ENCODE assay signal across 9 cellular contexts in the genomic region with DNA sequence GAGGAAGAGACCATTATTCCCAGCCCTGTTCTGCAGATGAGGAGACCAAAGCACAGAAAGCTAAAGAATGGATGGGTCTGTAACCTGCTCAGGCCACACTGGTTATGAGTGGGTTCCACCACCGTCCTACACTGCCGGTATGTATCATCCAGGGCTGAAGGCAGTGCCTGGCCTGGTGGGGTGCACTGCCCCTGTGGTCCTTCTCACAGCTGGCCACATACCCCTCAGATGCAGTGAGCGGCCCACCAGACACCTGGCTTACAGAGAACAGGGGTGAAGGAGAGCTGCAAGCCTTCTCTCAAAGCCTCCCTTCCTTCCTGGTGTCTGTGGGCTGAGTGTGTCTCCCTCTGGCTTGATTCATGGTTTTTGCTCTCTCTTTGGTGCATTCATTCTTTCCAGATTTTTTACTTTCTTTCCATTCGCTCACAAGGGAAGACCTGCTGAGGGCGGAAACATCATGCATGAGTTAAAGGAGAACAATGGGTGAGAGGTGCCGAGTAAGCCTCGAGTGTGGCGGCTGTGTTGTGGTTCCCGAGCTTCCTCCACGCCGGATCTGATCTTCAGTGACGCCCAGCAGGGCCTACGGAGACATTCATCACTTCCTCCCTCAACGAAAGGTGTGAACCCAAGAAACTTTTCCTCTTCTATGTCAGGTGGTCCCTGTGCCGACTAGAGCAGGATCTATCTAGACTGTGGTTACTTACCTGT.
DNase-seq lines count a peak whose midpoint lies in the region; TF ChIP-seq lines count a peak whose summit lies in the region.
"Had no signal": no experiment of that assay in that cellular context is flagged by ENCODE, and none has a peak within 500 bp of the region (broad histone marks: within the 10 kb centered on the region; RNA-seq: fewer than 3 reads in every experiment).

No MANE protein-coding gene starts in this region.

- H3K4me1 ChIP-seq in DOHH2 (ENCODE audit: control insufficient read depth, low read length) = peaks cover 87% of the 10 kb centered on the region

- H3K4me2 ChIP-seq in DOHH2 (ENCODE audit: low read length) = peak overlapping the region; percentile 60

- no peaks in the 10 kb centered on the region for H3K9me3 ChIP-seq in DOHH2 (ENCODE audit: control insufficient read depth, insufficient read depth, low read length)

- DNase-seq in activated CD8-positive, alpha-beta memory T cell treated with anti-CD3 and anti-CD28 coated beads for 24 hours = peak; percentile 87
- peak; percentile 82 for DNase-seq in effector CD4-positive, alpha-beta T cell
- peak; percentile 54 to 84 (median 69) for DNase-seq in stimulated activated CD4-positive, alpha-beta T cell treated with anti-CD3 and anti-CD28 coated beads, TNF-alpha, amount 100 ng/mL, for 24 hours (ENCODE audit: low read depth in 3 of 3)
- no peak for DNase-seq in NCI-H1105 treated with DMSO at 0.1 percent for 48 hours (lab: John Stamatoyannopoulos, UW)
- no peak for DNase-seq in NCI-H510A treated with DMSO at 0.1 percent for 48 hours (lab: John Stamatoyannopoulos, UW)
- DNase-seq in posterior cingulate gyrus = no peak
- DNase-seq in SW480 (ENCODE audit: low spot score) = no peak
- DNase-seq: NCI-H1694 treated with DMSO at 0.1 percent for 48 hours had no signal

- peak overlapping the region; percentile 55 for H3K27ac ChIP-seq in DOHH2 (ENCODE audit: low read depth, low read length)

- no peaks in the 10 kb centered on the region for H3K79me2 ChIP-seq in DOHH2 (ENCODE audit: control insufficient read depth, low read length)

- no peaks in the 10 kb centered on the region for H3F3A ChIP-seq in DOHH2 (ENCODE audit: control insufficient read depth, insufficient read depth)

- peak overlapping the region; percentile 29 for H3K4me3 ChIP-seq in DOHH2 (ENCODE audit: low read length)

- H3K27me3 ChIP-seq in DOHH2 (ENCODE audit: control insufficient read depth, low read length) = no peaks in the 10 kb centered on the region

- H3K9me2 ChIP-seq in DOHH2 (replicated peaks; ENCODE audit: control insufficient read depth, low read length) = no peaks in the 10 kb centered on the region

- no peaks in the 10 kb centered on the region for H3K36me3 ChIP-seq in DOHH2 (ENCODE audit: control insufficient read depth, low read length)

- no peak for TF ChIP-seq CTCF in DOHH2 (IDR thresholded peaks at IDR 0.05; ENCODE audit: low read depth, low read length, poor library complexity, severe bottlenecking)

- intact Hi-C loops in posterior cingulate gyrus (cut with DNase I) = no loop called here

- H4K20me1 ChIP-seq in DOHH2 (ENCODE audit: control insufficient read depth, insufficient read depth, low read depth, low read length) = no peaks in the 10 kb centered on the region

Comparison
In these comparisons a context has a peak if more than half of its experiments do, and no peak if none do; other contexts are left out.
1. DNase-seq: peak in activated CD8-positive, alpha-beta memory T cell treated with anti-CD3 and anti-CD28 coated beads for 24 hours (single experiment), effector CD4-positive, alpha-beta T cell (single experiment) and stimulated activated CD4-positive, alpha-beta T cell treated with anti-CD3 and anti-CD28 coated beads, TNF-alpha, amount 100 ng/mL, for 24 hours (3 of 3); none in NCI-H1105 treated with DMSO at 0.1 percent for 48 hours (single experiment), NCI-H510A treated with DMSO at 0.1 percent for 48 hours (single experiment), posterior cingulate gyrus (0 of 10) and SW480 (single experiment).